22 cellular contexts compared by ENCODE assay signal in genomic region chr9:121786543-121786948, GRCh38.
"Had no signal": no experiment of that assay in that cellular context is flagged by ENCODE, and none has a peak within 500 bp of the region (broad histone marks: within the 10 kb centered on the region; RNA-seq: fewer than 3 reads in every experiment).

No MANE protein-coding gene starts in this region.

- H3K9me3 ChIP-seq: body of pancreas, left lung, spleen, thyroid gland had no signal

- FAIRE-seq: colon, keratinocyte had no signal

- H3K27ac Mint-ChIP-seq: activated CD4-positive, alpha-beta T cell treated with anti-CD3 and anti-CD28 coated beads for 36 hours; activated naive CD8-positive, alpha-beta T cell treated with anti-CD3 and anti-CD28 coated beads, Interleukin-2, amount 10 ng/mL, durations not matched to agents 7 days and 5 days; activated T-cell treated with anti-CD3 and anti-CD28 coated beads, Interleukin-2, amount 50 U/mL, for 24 hours; activated T-helper 2 cell treated with anti-CD3 and anti-CD28 coated beads, Interferon-gamma antibody, Interleukin-2, Interleukin-4, amounts not matched to agents 10 μg/mL and 5 μg/mL and 100 μg/mL, durations not matched to agents 14 hours and 24 hours and 36 hours; stimulated activated naive B cell treated with anti-CD40 and anti-IgM and Interleukin-4, amounts not matched to agents 10 μg/mL and 1 μg/mL and 100 μg/mL, for 72 hours; T-helper 17 cell had no signal

- H3K4me1 Mint-ChIP-seq: stimulated activated naive B cell treated with anti-CD40 and anti-IgM and Interleukin-4, amounts not matched to agents 10 μg/mL and 1 μg/mL and 100 μg/mL, for 72 hours had no signal

- H3K9ac ChIP-seq: parathyroid adenoma had no signal

- H3K27me3 ChIP-seq: body of pancreas, dorsolateral prefrontal cortex, left lung, spleen, thyroid gland had no signal

- ATAC-seq: activated CD4-positive, alpha-beta T cell treated with anti-CD3 and anti-CD28 coated beads for 36 hours; body of pancreas; left lung; stimulated activated naive B cell treated with anti-CD40 and anti-IgM and Interleukin-4, amounts not matched to agents 10 μg/mL and 1 μg/mL and 100 μg/mL, for 72 hours; T-helper 17 cell had no signal

- H2AFZ ChIP-seq: parathyroid adenoma had no signal

- H3K4me3 Mint-ChIP-seq: activated CD4-positive, alpha-beta T cell treated with anti-CD3 and anti-CD28 coated beads for 36 hours; activated naive CD8-positive, alpha-beta T cell treated with anti-CD3 and anti-CD28 coated beads, Interleukin-2, amount 10 ng/mL, durations not matched to agents 7 days and 5 days; activated T-cell treated with anti-CD3 and anti-CD28 coated beads, Interleukin-2, amount 50 U/mL, for 24 hours; stimulated activated naive B cell treated with anti-CD40 and anti-IgM and Interleukin-4, amounts not matched to agents 10 μg/mL and 1 μg/mL and 100 μg/mL, for 72 hours; T-helper 17 cell had no signal

- H3K27me3 Mint-ChIP-seq: activated CD4-positive, alpha-beta T cell treated with anti-CD3 and anti-CD28 coated beads for 36 hours had no signal

- H3K27ac ChIP-seq: body of pancreas, left lung, parathyroid adenoma, spleen, thyroid gland, WERI-Rb-1 had no signal

- H3K4me3 ChIP-seq: body of pancreas, dorsolateral prefrontal cortex, left lung, spleen, thyroid gland had no signal

- H3K79me2 ChIP-seq: parathyroid adenoma had no signal

- DNase-seq: activated CD4-positive, alpha-beta T cell treated with anti-CD3 and anti-CD28 coated beads for 36 hours; activated CD4-positive, alpha-beta T cell treated with anti-CD3 and anti-CD28 coated beads, Interleukin-2, amount 50 U/mL, for 48 hours; activated naive CD4-positive, alpha-beta T cell treated with Interleukin-2 at 50 U/mL for 16 hours; activated naive CD8-positive, alpha-beta T cell treated with anti-CD3 and anti-CD28 coated beads, Interleukin-2, amount 10 ng/mL, durations not matched to agents 7 days and 5 days; activated T-cell treated with anti-CD3 and anti-CD28 coated beads, Interleukin-2, amount 50 U/mL, for 24 hours; body of pancreas; central memory CD4-positive, alpha-beta T cell; foreskin melanocyte; left lung; mammary epithelial cell; midbrain; spleen; stimulated activated CD4-positive, alpha-beta T cell treated with anti-CD3 and anti-CD28 coated beads, Interleukin-4, amount 100 ng/mL, for 4 hours; stimulated activated naive B cell treated with anti-CD40 and anti-IgM and Interleukin-4, amounts not matched to agents 10 μg/mL and 1 μg/mL and 100 μg/mL, for 72 hours; T-helper 17 cell; thyroid gland; WERI-Rb-1 had no signal

- H3K4me1 ChIP-seq: body of pancreas, left lung, parathyroid adenoma, thyroid gland had no signal

- H3K36me3 Mint-ChIP-seq: activated naive CD8-positive, alpha-beta T cell treated with anti-CD3 and anti-CD28 coated beads, Interleukin-2, amount 10 ng/mL, durations not matched to agents 7 days and 5 days; stimulated activated naive B cell treated with anti-CD40 and anti-IgM and Interleukin-4, amounts not matched to agents 10 μg/mL and 1 μg/mL and 100 μg/mL, for 72 hours had no signal

- H3K9me3 Mint-ChIP-seq: activated naive CD8-positive, alpha-beta T cell treated with anti-CD3 and anti-CD28 coated beads, Interleukin-2, amount 10 ng/mL, durations not matched to agents 7 days and 5 days; activated T-cell treated with anti-CD3 and anti-CD28 coated beads, Interleukin-2, amount 50 U/mL, for 24 hours; activated T-helper 2 cell treated with anti-CD3 and anti-CD28 coated beads, Interferon-gamma antibody, Interleukin-2, Interleukin-4, amounts not matched to agents 10 μg/mL and 5 μg/mL and 100 μg/mL, durations not matched to agents 14 hours and 24 hours and 36 hours had no signal
